ENCODE assay signal across 22 cellular contexts in genomic region chr16:68978303-68978954, GRCh38.
DNase-seq lines count a peak whose midpoint lies in the region; ATAC-seq, FAIRE-seq and TF ChIP-seq lines count a peak whose summit lies in the region.
"Had no signal": no experiment of that assay in that cellular context is flagged by ENCODE, and none has a peak within 500 bp of the region (broad histone marks: within the 10 kb centered on the region; RNA-seq: fewer than 3 reads in every experiment).

No MANE protein-coding gene starts in this region.

- peak overlapping the region; percentile 23 for H3K27ac Mint-ChIP-seq in type B pancreatic cell
- H3K27ac Mint-ChIP-seq in activated naive CD4-positive, alpha-beta T cell treated with anti-CD3 and anti-CD28 coated beads, Interleukin-2, amount 50 U/mL, for 72 hours = no peak overlapping the region
- H3K27ac Mint-ChIP-seq: CD4-positive, CD25-positive, alpha-beta regulatory T cell; H9 had no signal

- H4K5ac ChIP-seq in H1 (ENCODE audit: insufficient read length, low read depth, low read length) = no peak overlapping the region

- H3K27ac ChIP-seq in H1 (ENCODE audit: low read depth, low read length) = no peak overlapping the region
- no peak overlapping the region for H3K27ac ChIP-seq in lower lobe of right lung
- H3K27ac ChIP-seq: Peyer's patch had no signal

- H2BK20ac ChIP-seq in H1 (ENCODE audit: low read length) = no peak overlapping the region; the same call in 1 of the 2 replicates

- CTCF ChIA-PET in H1 (lab: Charles Lee; ENCODE audit: partially characterized antibody) = interaction anchor here (0.6 to 2.1 kb wide), 7 partner anchors 7 to 142 kb away, joined by 3 to 8 read pairs (median 4); no protein-coding TSS in a partner anchor

- H2BK5ac ChIP-seq in H1 (ENCODE audit: low read depth, low read length) = no peak overlapping the region

- H2BK120ac ChIP-seq in H1 (replicated peaks; ENCODE audit: low read depth, low read length) = no peak overlapping the region

- no peak overlapping the region for H2AFZ ChIP-seq in H1 (ENCODE audit: low read length)

- intact Hi-C loops in lower lobe of right lung (cut with DNase I) = no loop called here
- intact Hi-C loops in cardiac septum (cut with DNase I) = no loop called here

- TF ChIP-seq POLR2A in H1 (IDR thresholded peaks at IDR 0.05; ENCODE audit: control extremely low read depth in 1 of 2, low read depth in 2 of 2, low read length in 2 of 2) = no peak

- H4K91ac ChIP-seq in H1 (replicated peaks; ENCODE audit: insufficient read length, low read length) = no peak overlapping the region

- H3K9me3 Mint-ChIP-seq in type B pancreatic cell = no peaks in the 10 kb centered on the region
- no peaks in the 10 kb centered on the region for H3K9me3 Mint-ChIP-seq in activated naive CD4-positive, alpha-beta T cell treated with anti-CD3 and anti-CD28 coated beads, Interleukin-2, amount 50 U/mL, for 72 hours
- H3K9me3 Mint-ChIP-seq: CD4-positive, CD25-positive, alpha-beta regulatory T cell; H9 had no signal

- peak; percentile 26 for DNase-seq in MV-4-11 (lab: John Stamatoyannopoulos, UW)
- DNase-seq in H1 (ENCODE audit: low read depth in 1 of 2, low spot score in 2 of 2) = no peak
- no peak for DNase-seq in lower lobe of right lung
- DNase-seq in type B pancreatic cell (ENCODE audit: extremely low spot score, unreplicated experiment) = no peak
- DNase-seq in cardiac septum (ENCODE audit: low spot score) = no peak
- no peak for DNase-seq in activated naive CD4-positive, alpha-beta T cell treated with anti-CD3 and anti-CD28 coated beads, Interleukin-2, amount 50 U/mL, for 72 hours (ENCODE audit: low spot score in 2 of 2)
- DNase-seq: CD4-positive, CD25-positive, alpha-beta regulatory T cell; DMS79; H9; KBM-7; MM.1S; NCI-H1105; NCI-H146; NCI-H2029; NCI-H2227 treated with DMSO at 0.1 percent for 48 hours; NCI-H510A; NCI-H748 treated with DMSO at 0.1 percent for 48 hours; NK-92 treated with Interleukin-12 subunit alpha and Interleukin-12 subunit beta, amount 100 ng/mL, for 24 hours; Peyer's patch had no signal

- H3K9me3 ChIP-seq in H1 (ENCODE audit: insufficient read depth in 2 of 2, low read depth in 1 of 2, low read length in 1 of 2) (no peaks in the 10 kb centered on the region), lower lobe of right lung (no peaks in the 10 kb centered on the region)
- H3K9me3 ChIP-seq: Peyer's patch had no signal

- no peak overlapping the region for H2AK5ac ChIP-seq in H1 (ENCODE audit: low read depth, low read length)

- no peak for TF ChIP-seq RAD21 in H1 (IDR thresholded peaks at IDR 0.05 in 1 of 2, conservative IDR thresholded peaks at IDR 0.05 in 1 of 2; ENCODE audit: low read depth in 2 of 2, low read length in 2 of 2)

- ATAC-seq in lower lobe of right lung (peak; percentile 46 to 79), GM21529 (IDR thresholded peaks at IDR 0.05; ENCODE audit: unreplicated experiment) (no peak)
- ATAC-seq in activated naive CD4-positive, alpha-beta T cell treated with anti-CD3 and anti-CD28 coated beads, Interleukin-2, amount 50 U/mL, for 72 hours = no peak
- ATAC-seq: SK-N-SH treated with all-trans-retinoic acid at 6 μM for 48 hours had no signal

- H3K36me3 Mint-ChIP-seq in type B pancreatic cell = peaks cover 14% of the 10 kb centered on the region
- peaks cover 0 to 11% of the 10 kb centered on the region in 2 donors for H3K36me3 Mint-ChIP-seq in activated naive CD4-positive, alpha-beta T cell treated with anti-CD3 and anti-CD28 coated beads, Interleukin-2, amount 50 U/mL, for 72 hours

- H3K4me1 ChIP-seq in H1 (replicated peaks in 1 of 4; ENCODE audit: control insufficient read depth in 3 of 4, insufficient read depth in 4 of 4, low read length in 3 of 4) (peaks cover 2 to 8% (median 6%) of the 10 kb centered on the region in 4 experiments; a peak in 5 of 7 replicates), lower lobe of right lung (no peaks in the 10 kb centered on the region)
- H3K4me1 ChIP-seq: Peyer's patch had no signal

- no peaks in the 10 kb centered on the region for H3K79me1 ChIP-seq in H1 (ENCODE audit: low read depth, low read length)

- no peaks in the 10 kb centered on the region; the same call in 1 of the 2 replicates for H3K23me2 ChIP-seq in H1 (ENCODE audit: low read depth, low read length)

- no peak overlapping the region for H3K4me3 ChIP-seq in H1 (ENCODE audit: extremely low read depth in 1 of 4, insufficient read depth in 2 of 4, low read depth in 3 of 4, low read length in 4 of 4)
- no peak overlapping the region for H3K4me3 ChIP-seq in lower lobe of right lung
- H3K4me3 ChIP-seq: Peyer's patch had no signal

- H3K14ac ChIP-seq in H1 (ENCODE audit: insufficient read length) = no peak overlapping the region

- H3K79me2 ChIP-seq in H1 (ENCODE audit: control insufficient read depth in 1 of 2, insufficient read depth in 2 of 2, low read length in 2 of 2) = no peaks in the 10 kb centered on the region

- H3K23ac ChIP-seq in H1 (ENCODE audit: insufficient read length) = no peak overlapping the region

- no peak overlapping the region for H4K8ac ChIP-seq in H1 (ENCODE audit: extremely low read depth, insufficient read depth, low read length)

- POLR2A ChIA-PET in H1 (lab: Charles Lee; ENCODE audit: partially characterized antibody) = interaction anchor here (1.2 kb wide), 1 partner anchor 153 kb away, joined by 6 read pairs; the partner anchor contains the start of genes CHTF8 and UTP4

- H3K4me2 ChIP-seq in H1 (ENCODE audit: insufficient read depth in 1 of 2, low read depth in 2 of 2, low read length in 2 of 2) = no peak overlapping the region

- no peak overlapping the region; a peak in 1 of 7 replicates for H3K9ac ChIP-seq in H1 (replicated peaks in 1 of 4; ENCODE audit: extremely low read depth in 1 of 4, low read depth in 3 of 4, low read length in 3 of 4)

- TF ChIP-seq CTCF in H1 (IDR thresholded peaks at IDR 0.05; ENCODE audit: control extremely low read depth in 1 of 3, insufficient read depth in 1 of 3, low read depth in 1 of 3, low read length in 3 of 3) (no peak), lower lobe of right lung (IDR thresholded peaks at IDR 0.05) (no peak), type B pancreatic cell (conservative IDR thresholded peaks at IDR 0.05) (no peak)

- no peak for TF ChIP-seq EP300 in H1 (IDR thresholded peaks at IDR 0.05; ENCODE audit: borderline replicate concordance in 1 of 2, low read depth in 2 of 2, low read length in 2 of 2)

- no peaks in the 10 kb centered on the region for H3K4me1 Mint-ChIP-seq in type B pancreatic cell (ENCODE audit: unreplicated experiment)
- H3K4me1 Mint-ChIP-seq: CD4-positive, CD25-positive, alpha-beta regulatory T cell had no signal

- 100% methylated on average over 2 of the region's 2 CpGs; no CpG with 5 or more reads in 1 of the 2 experiments for WGBS in H1 (ENCODE audit: extremely low coverage in 1 of 2, insufficient coverage in 1 of 2, insufficient read length in 1 of 2, insufficient replicate concordance in 2 of 2, low coverage in 1 of 2, low lambda C conversion rate in 2 of 2, missing lambda C conversion rate in 1 of 2), 2 experiments

- no peaks in the 10 kb centered on the region for H3K27me3 ChIP-seq in H1 (replicated peaks in 1 of 4; ENCODE audit: control insufficient read depth in 3 of 4, extremely low read depth in 1 of 4, insufficient read depth in 3 of 4, low read length in 3 of 4)
- H3K27me3 ChIP-seq in lower lobe of right lung (ENCODE audit: low read depth) = no peaks in the 10 kb centered on the region
- H3K27me3 ChIP-seq: Peyer's patch had no signal

- H2BK12ac ChIP-seq in H1 (ENCODE audit: low read depth, low read length) = no peak overlapping the region

- H3K4ac ChIP-seq in H1 (replicated peaks; ENCODE audit: insufficient read length, low read depth, low read length) = no peak overlapping the region

- no peaks in the 10 kb centered on the region for H3K27me3 Mint-ChIP-seq in type B pancreatic cell
- H3K27me3 Mint-ChIP-seq: CD4-positive, CD25-positive, alpha-beta regulatory T cell had no signal

- H3K36me3 ChIP-seq in H1 (ENCODE audit: control insufficient read depth in 2 of 4, insufficient read depth in 4 of 4, low read length in 3 of 4) = no peaks in the 10 kb centered on the region; a peak in 1 of 8 replicates
- peaks cover 30% of the 10 kb centered on the region for H3K36me3 ChIP-seq in lower lobe of right lung

- H3K18ac ChIP-seq in H1 (ENCODE audit: extremely low read depth, low read length) = no peak overlapping the region

- H2BK15ac ChIP-seq in H1 (ENCODE audit: low read length) = peak overlapping the region; percentile 13; the same call in 1 of the 2 replicates

- H3K4me3 Mint-ChIP-seq in type B pancreatic cell = no peak overlapping the region
- H3K4me3 Mint-ChIP-seq: CD4-positive, CD25-positive, alpha-beta regulatory T cell; H9 had no signal

- no peak for FAIRE-seq in H1 (lab: Jason Lieb, UNC)
- FAIRE-seq: GM12891 had no signal

- H4K20me1 ChIP-seq in H1 (replicated peaks in 1 of 2; ENCODE audit: control insufficient read depth in 1 of 2, insufficient read depth in 2 of 2, low read length in 2 of 2) = no peaks in the 10 kb centered on the region

- no peak overlapping the region for H3K56ac ChIP-seq in H1 (replicated peaks; ENCODE audit: insufficient read length, low read depth, low read length)

TF ChIP-seq in H1, 55 proteins besides CTCF, POLR2A, EP300 and RAD21 (continues in another document):
- TF ChIP-seq NANOG (IDR thresholded peaks at IDR 0.05; ENCODE audit: insufficient read depth, low read depth, low read length, poor library complexity, severe bottlenecking) (no peak), CHD1 (IDR thresholded peaks at IDR 0.05; ENCODE audit: low read depth, low read length) (no peak), CEBPB (IDR thresholded peaks at IDR 0.05; ENCODE audit: low read depth, low read length) (no peak), ZNF274 (IDR thresholded peaks at IDR 0.05; ENCODE audit: borderline replicate concordance, extremely low read depth, low read length) (no peak), BCL11A (IDR thresholded peaks at IDR 0.05; ENCODE audit: low read depth in 2 of 2, low read length in 2 of 2) (no peak), ATF2 (IDR thresholded peaks at IDR 0.05; ENCODE audit: low read length) (no peak), SP1 (IDR thresholded peaks at IDR 0.05; ENCODE audit: low read depth, low read length) (no peak), SIX5 (IDR thresholded peaks at IDR 0.05; ENCODE audit: low read depth, low read length) (no peak), FOSL1 (IDR thresholded peaks at IDR 0.05; ENCODE audit: insufficient read depth, low read depth, low read length) (no peak), SRF (IDR thresholded peaks at IDR 0.05; ENCODE audit: low read depth, low read length) (no peak)

Comparison
In these comparisons a context has a peak if more than half of its experiments do, and no peak if none do; other contexts are left out.
1. ATAC-seq: peak in lower lobe of right lung (2 of 2); none in GM21529 (single experiment) and activated naive CD4-positive, alpha-beta T cell treated with anti-CD3 and anti-CD28 coated beads, Interleukin-2, amount 50 U/mL, for 72 hours (0 of 2).